ENCODE assay signal across 8 cellular contexts in genomic region chr2:210003394-210003793, GRCh38. TPM values are rescaled to one million over a fixed set of nuclear protein-coding genes. Genes with fewer than 3 reads are reported as not detected.
DNase-seq lines count a peak whose midpoint lies in the region; ATAC-seq and TF ChIP-seq lines count a peak whose summit lies in the region.

No MANE protein-coding gene starts in this region.

- H3K27ac Mint-ChIP-seq in activated naive CD8-positive, alpha-beta T cell treated with anti-CD3 and anti-CD28 coated beads for 36 hours, result peak overlapping the region; percentile 96

- intact Hi-C loops in left cardiac atrium (cut with DNase I) (loop anchor here in 1 of 2 donors (5.0 kb wide), 1 partner anchor 169 kb away; the partner anchor contains the start of gene KANSL1L), left lung (cut with DNase I) (no loop called here)

- peaks cover 50% of the 10 kb centered on the region for H3K4me1 Mint-ChIP-seq in activated naive CD8-positive, alpha-beta T cell treated with anti-CD3 and anti-CD28 coated beads for 36 hours

- 26 to 31% methylated on average over 1 of the region's 1 CpG for whole genome bisulfite sequencing in upper lobe of left lung, 2 donors

- no peak for TF ChIP-seq POLR2A in upper lobe of left lung (IDR thresholded peaks at IDR 0.05)

- H3K27me3 Mint-ChIP-seq in activated naive CD8-positive, alpha-beta T cell treated with anti-CD3 and anti-CD28 coated beads for 36 hours, result no peaks in the 10 kb centered on the region

- H3K4me1 ChIP-seq in cardiac muscle cell (ENCODE audit: low read depth) (peaks cover 48% of the 10 kb centered on the region), left lung (peaks cover 12 to 48% of the 10 kb centered on the region in 2 donors), upper lobe of left lung (peaks cover 28 to 50% (median 36%) of the 10 kb centered on the region in 4 donors)

- TF ChIP-seq CTCF in cardiac muscle cell (IDR thresholded peaks at IDR 0.05; ENCODE audit: low read depth, low read length) (no peak), left lung (IDR thresholded peaks at IDR 0.05) (no peak), upper lobe of left lung (IDR thresholded peaks at IDR 0.05) (no peak)

- peak overlapping the region; percentile 92 for H3K4me3 Mint-ChIP-seq in activated naive CD8-positive, alpha-beta T cell treated with anti-CD3 and anti-CD28 coated beads for 36 hours

- H3K27ac ChIP-seq in cardiac muscle cell (no peak overlapping the region), left lung (peak overlapping the region in 1 of 2 donors; percentile 92), upper lobe of left lung (peak overlapping the region in 2 of 4 donors; percentile 81 to 84)

- H3K36me3 Mint-ChIP-seq in activated naive CD8-positive, alpha-beta T cell treated with anti-CD3 and anti-CD28 coated beads for 36 hours, result peaks cover 29% of the 10 kb centered on the region

- ATAC-seq in left cardiac atrium (no peak), left lung (no peak), upper lobe of left lung (ENCODE audit: low FRiP score in 2 of 2) (peak in 1 of 2 donors; percentile 34)

- H3K9me3 Mint-ChIP-seq in activated naive CD8-positive, alpha-beta T cell treated with anti-CD3 and anti-CD28 coated beads for 36 hours, result peaks cover 3% of the 10 kb centered on the region

- DNase-seq in cardiac muscle cell (ENCODE audit: low read depth in 1 of 2, low spot score in 1 of 2) (peak in 1 of 2 donors; percentile 46), left cardiac atrium (no peak), left lung (no peak), upper lobe of left lung (no peak), AG08396 (ENCODE audit: low spot score) (no peak), HPDE6-E6E7 (ENCODE audit: extremely low spot score) (no peak), NCI-H146 (lab: John Stamatoyannopoulos, UW) (no peak)
- DNase-seq in activated naive CD8-positive, alpha-beta T cell treated with anti-CD3 and anti-CD28 coated beads for 36 hours, result no peak

- no peaks in the 10 kb centered on the region for H3K36me3 ChIP-seq in cardiac muscle cell
- H3K36me3 ChIP-seq in left lung, result peaks cover 0 to 2% of the 10 kb centered on the region in 2 donors
- peaks cover 0 to 2% (median 0%) of the 10 kb centered on the region in 4 donors for H3K36me3 ChIP-seq in upper lobe of left lung

- H3K27me3 ChIP-seq in cardiac muscle cell, result no peaks in the 10 kb centered on the region
- no peaks in the 10 kb centered on the region for H3K27me3 ChIP-seq in left lung
- H3K27me3 ChIP-seq in upper lobe of left lung, result no peaks in the 10 kb centered on the region

- no peaks in the 10 kb centered on the region for H3K9me3 ChIP-seq in cardiac muscle cell (ENCODE audit: low read depth)
- H3K9me3 ChIP-seq in left lung, result no peaks in the 10 kb centered on the region
- no peaks in the 10 kb centered on the region for H3K9me3 ChIP-seq in upper lobe of left lung

- TF ChIP-seq EP300 in upper lobe of left lung (IDR thresholded peaks at IDR 0.05), result no peak

- H3K4me3 ChIP-seq in cardiac muscle cell, result peak overlapping the region; percentile 97
- H3K4me3 ChIP-seq in left lung, result peak overlapping the region; percentile 85 to 96
- peak overlapping the region; percentile 56 to 99 (median 94) for H3K4me3 ChIP-seq in upper lobe of left lung

RNA-seq across cellular contexts. Expression of gene RPE, which starts 1.0 kb away (rescaled TPM):
- total RNA-seq in cardiac muscle cell (57.4 and 63.1 TPM in 2 replicates), left cardiac atrium (10 to 100 TPM; 29.3 to 30.0 TPM), left lung (10 to 100 TPM; 48.0 to 54.5 TPM), upper lobe of left lung (10 to 100 TPM; 15.7 to 46.0 (median 34.2) TPM)
- polyA plus RNA-seq in cardiac muscle cell, result 35.7 and 39.3 TPM in 2 replicates
- total RNA-seq in activated naive CD8-positive, alpha-beta T cell treated with anti-CD3 and anti-CD28 coated beads for 36 hours, result 10 to 100 TPM; 50.2 to 52.6 TPM
